In the genomic region with DNA sequence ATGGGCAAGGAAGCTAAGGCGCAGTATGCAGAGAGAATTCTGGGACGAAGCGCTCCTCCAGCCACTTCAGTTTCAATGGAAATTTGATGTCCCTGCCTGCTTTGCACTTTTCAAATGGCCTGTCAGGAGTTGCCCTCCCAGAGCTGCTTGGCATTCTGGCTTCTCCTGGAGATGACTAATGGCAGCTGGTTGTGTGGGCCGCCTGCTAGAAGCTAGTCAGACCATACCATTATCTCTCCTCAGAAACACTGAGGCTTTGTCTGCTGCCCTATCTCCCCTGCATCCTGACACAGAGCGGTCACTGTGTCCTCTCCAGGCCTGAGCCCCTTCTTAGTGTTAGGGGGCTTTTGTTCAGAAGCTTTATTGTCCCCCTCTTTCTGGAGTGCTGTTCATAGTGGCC, we compare ENCODE assay signal across 12 cellular contexts.
DNase-seq lines count a peak whose midpoint lies in the region; ATAC-seq and TF ChIP-seq lines count a peak whose summit lies in the region.
"Had no signal": no experiment of that assay in that cellular context is flagged by ENCODE, and none has a peak within 500 bp of the region (broad histone marks: within the 10 kb centered on the region; RNA-seq: fewer than 3 reads in every experiment).

No MANE protein-coding gene starts in this region.

- intact Hi-C loops in MCF 10A (cut with micrococcal nuclease) = no loop called here
- intact Hi-C loops in breast epithelium (cut with DNase I; ENCODE audit: low total_unique reads) = no loop called here
- intact Hi-C loops in cardiac septum (cut with DNase I) = no loop called here

- POLR2A ChIA-PET in MCF 10A (lab: Yijun Ruan, JAX) = interaction anchor here (0.6 to 6.1 kb wide), 9 partner anchors 12 to 1097 kb away, joined by 3 to 49 read pairs (median 5); no protein-coding TSS in a partner anchor

- H3K27ac ChIP-seq in breast epithelium = no peak overlapping the region
- H3K27ac ChIP-seq: neutrophil had no signal

- H3K27ac Mint-ChIP-seq in MCF 10A (ENCODE audit: low read depth, unreplicated experiment) = peak overlapping the region; percentile 57

- TF ChIP-seq CTCF in MCF 10A (IDR thresholded peaks at IDR 0.05; ENCODE audit: unreplicated experiment) (no peak), breast epithelium (IDR thresholded peaks at IDR 0.05) (no peak), cardiac fibroblast (IDR thresholded peaks at IDR 0.05; ENCODE audit: low read depth, low read length) (no peak)

- H3K27me3 ChIP-seq in breast epithelium = no peaks in the 10 kb centered on the region
- H3K27me3 ChIP-seq: neutrophil had no signal

- H3K4me1 Mint-ChIP-seq in MCF 10A (ENCODE audit: insufficient read depth, unreplicated experiment) = peaks cover 39% of the 10 kb centered on the region

- H3K9me3 ChIP-seq in breast epithelium = no peaks in the 10 kb centered on the region
- H3K9me3 ChIP-seq: neutrophil had no signal

- BruUV-seq in MCF 10A (replicated peaks; lab: Mats Ljungman, UMichigan) = no TSS peak

- H3K4me1 ChIP-seq in breast epithelium = no peaks in the 10 kb centered on the region

- no peaks in the 10 kb centered on the region for H3K27me3 Mint-ChIP-seq in MCF 10A (ENCODE audit: insufficient read depth, unreplicated experiment)

- H3K9me3 Mint-ChIP-seq in MCF 10A (ENCODE audit: unreplicated experiment) = no peaks in the 10 kb centered on the region

- no peak overlapping the region for H3K4me3 Mint-ChIP-seq in MCF 10A (ENCODE audit: unreplicated experiment)

- H3K36me3 ChIP-seq in breast epithelium = no peaks in the 10 kb centered on the region
- H3K36me3 ChIP-seq: neutrophil had no signal

- no peak for TF ChIP-seq POLR2A in breast epithelium (IDR thresholded peaks at IDR 0.05)

- peaks cover 7% of the 10 kb centered on the region for H3K36me3 Mint-ChIP-seq in MCF 10A (ENCODE audit: insufficient read depth, unreplicated experiment)

- ATAC-seq in GM21526 (IDR thresholded peaks at IDR 0.05; ENCODE audit: low FRiP score, unreplicated experiment) (no peak), GM21381 (IDR thresholded peaks at IDR 0.05; ENCODE audit: unreplicated experiment) (no peak), HG03571 (IDR thresholded peaks at IDR 0.05; ENCODE audit: unreplicated experiment) (no peak)

- no peak overlapping the region for H3K4me3 ChIP-seq in breast epithelium
- H3K4me3 ChIP-seq in cardiac fibroblast (replicated peaks in 1 of 2; ENCODE audit: low read depth in 2 of 2, low read length in 2 of 2) = no peak overlapping the region

- DNase-seq in MCF 10A (ENCODE audit: unreplicated experiment) (peak; percentile 71), breast epithelium (ENCODE audit: low spot score in 2 of 2) (no peak), cardiac fibroblast (ENCODE audit: low read depth in 2 of 2) (peak; percentile 42 to 57), medulla oblongata (ENCODE audit: extremely low spot score) (peak; percentile 95), cardiac septum (ENCODE audit: low spot score) (no peak)
- DNase-seq: activated CD4-positive, CD25-positive, alpha-beta regulatory T cell treated with anti-CD3 and anti-CD28 coated beads, Interleukin-2, amount 50 U/mL, for 72 hours; effector CD4-positive, alpha-beta T cell; NCI-H2029 had no signal

- CTCF ChIA-PET in MCF 10A (lab: Yijun Ruan, JAX) = interaction anchor here (1.8 kb wide), 1 partner anchor 39 kb away, joined by 8 read pairs; no protein-coding TSS in a partner anchor

Comparison
In these comparisons a context has a peak if more than half of its experiments do, and no peak if none do; other contexts are left out.
1. DNase-seq: peak in MCF 10A (single experiment), cardiac fibroblast (2 of 2) and medulla oblongata (single experiment); none in breast epithelium (0 of 2) and cardiac septum (single experiment).